In genomic region chr17:49015924-49016774, GRCh38 we compare ENCODE assay signal across 1 cellular context.
TF ChIP-seq lines count a peak whose summit lies in the region.

No MANE protein-coding gene starts in this region.

TF ChIP-seq in HEK293, 187 proteins besides CTCF, POLR2A, EP300 and RAD21 (continued from another document):
- TF ChIP-seq INSM2 (tag by site-specific recombination; IDR thresholded peaks at IDR 0.05) (no peak; the same call in 1 of the 2 replicates), HOXC10 (CRISPR knock-in tag; IDR thresholded peaks at IDR 0.05) (0 out of 2 replicates have a peak, but pooled peaks have one; percentile 37), ZNF132 (tag by site-specific recombination; IDR thresholded peaks at IDR 0.05; ENCODE audit: borderline replicate concordance) (no peak), ZNF221 (tag by site-specific recombination; IDR thresholded peaks at IDR 0.05; ENCODE audit: borderline replicate concordance) (no peak), ZFP37 (tag by site-specific recombination; IDR thresholded peaks at IDR 0.05) (no peak), ZNF391 (tag by site-specific recombination; IDR thresholded peaks at IDR 0.05; ENCODE audit: borderline replicate concordance, low read depth) (no peak), ZNF398 (tag by site-specific recombination; IDR thresholded peaks at IDR 0.05) (no peak; the same call in 1 of the 2 replicates), ZNF112 (tag by site-specific recombination; IDR thresholded peaks at IDR 0.05) (no peak), ZNF791 (tag by site-specific recombination; IDR thresholded peaks at IDR 0.05) (no peak), PRDM1 (tag by site-specific recombination; IDR thresholded peaks at IDR 0.05) (peak; percentile 55; the same call in 1 of the 2 replicates), ZNF133 (tag by site-specific recombination; IDR thresholded peaks at IDR 0.05) (no peak), SCRT2 (tag by site-specific recombination; IDR thresholded peaks at IDR 0.05) (0 out of 2 replicates have a peak, but pooled peaks have one; percentile 9), ZNF555 (tag by site-specific recombination; conservative IDR thresholded peaks at IDR 0.05) (no peak)
